8 cellular contexts compared by ENCODE assay signal in genomic region chr1:30106125-30106524, GRCh38.
DNase-seq lines count a peak whose midpoint lies in the region; ATAC-seq and TF ChIP-seq lines count a peak whose summit lies in the region.

No MANE protein-coding gene starts in this region.

- H3K4me1 ChIP-seq in foreskin keratinocyte, result no peaks in the 10 kb centered on the region
- no peaks in the 10 kb centered on the region for H3K4me1 ChIP-seq in thoracic aorta (ENCODE audit: control insufficient read depth in 1 of 2, low read depth in 2 of 2)
- H3K4me1 ChIP-seq in effector memory CD4-positive, alpha-beta T cell (ENCODE audit: control insufficient read depth, insufficient read depth, low read length, poor library complexity, severe bottlenecking), result no peaks in the 10 kb centered on the region

- peak; percentile 6 to 12 for DNase-seq in activated CD4-positive, alpha-beta T cell treated with anti-CD3 and anti-CD28 coated beads, Interleukin-2, amount 50 U/mL, for 48 hours
- DNase-seq in activated CD4-positive, alpha-beta T cell treated with anti-CD3 and anti-CD28 coated beads for 4 hours, result no peak
- DNase-seq in RPMI7951 (ENCODE audit: low read depth) (peak; percentile 37), foreskin keratinocyte (peak in 1 of 2 donors; percentile 10), thoracic aorta (ENCODE audit: low spot score) (no peak)
- no peak for DNase-seq in effector memory CD4-positive, alpha-beta T cell

- TF ChIP-seq CTCF in foreskin keratinocyte (conservative IDR thresholded peaks at IDR 0.05) (peak; percentile 61), thoracic aorta (IDR thresholded peaks at IDR 0.05) (peak; percentile 46)

- ATAC-seq in foreskin keratinocyte, result peak; percentile 63
- no peak for ATAC-seq in thoracic aorta (ENCODE audit: insufficient number of reproducible peaks, low FRiP score, low read depth)
- ATAC-seq in GM21528 (IDR thresholded peaks at IDR 0.05; ENCODE audit: low FRiP score, unreplicated experiment), result no peak
- no peak for ATAC-seq in HG03196 (IDR thresholded peaks at IDR 0.05; ENCODE audit: unreplicated experiment)

- H3K27ac ChIP-seq in foreskin keratinocyte (no peak overlapping the region), thoracic aorta (no peak overlapping the region)
- no peak overlapping the region for H3K27ac ChIP-seq in effector memory CD4-positive, alpha-beta T cell (ENCODE audit: insufficient read depth, low read length, poor library complexity, severe bottlenecking)

- H3K27me3 ChIP-seq in foreskin keratinocyte (peaks cover 30% of the 10 kb centered on the region), thoracic aorta (replicated peaks; ENCODE audit: insufficient read depth) (no peaks in the 10 kb centered on the region)
- no peaks in the 10 kb centered on the region for H3K27me3 ChIP-seq in effector memory CD4-positive, alpha-beta T cell (replicated peaks; ENCODE audit: control insufficient read depth, insufficient read depth, low read length, poor library complexity, severe bottlenecking)

- H3K9me3 ChIP-seq in thoracic aorta, result no peaks in the 10 kb centered on the region
- H3K9me3 ChIP-seq in effector memory CD4-positive, alpha-beta T cell (ENCODE audit: control insufficient read depth, low read length), result no peaks in the 10 kb centered on the region

- no peak overlapping the region for H3K4me3 ChIP-seq in thoracic aorta
- H3K4me3 ChIP-seq in effector memory CD4-positive, alpha-beta T cell (ENCODE audit: insufficient read depth, low read depth, low read length, poor library complexity, severe bottlenecking), result no peak overlapping the region

- no peaks in the 10 kb centered on the region for H3K36me3 ChIP-seq in thoracic aorta
- no peaks in the 10 kb centered on the region for H3K36me3 ChIP-seq in effector memory CD4-positive, alpha-beta T cell (ENCODE audit: control insufficient read depth, insufficient read depth, low read length)

Comparison
In these comparisons a context has a peak if more than half of its experiments do, and no peak if none do; other contexts are left out.
1. DNase-seq: peak in activated CD4-positive, alpha-beta T cell treated with anti-CD3 and anti-CD28 coated beads, Interleukin-2, amount 50 U/mL, for 48 hours (2 of 2) and RPMI7951 (single experiment); none in activated CD4-positive, alpha-beta T cell treated with anti-CD3 and anti-CD28 coated beads for 4 hours (0 of 2), thoracic aorta (single experiment) and effector memory CD4-positive, alpha-beta T cell (0 of 3).